8 cellular contexts compared by ENCODE assay signal in the genomic region with DNA sequence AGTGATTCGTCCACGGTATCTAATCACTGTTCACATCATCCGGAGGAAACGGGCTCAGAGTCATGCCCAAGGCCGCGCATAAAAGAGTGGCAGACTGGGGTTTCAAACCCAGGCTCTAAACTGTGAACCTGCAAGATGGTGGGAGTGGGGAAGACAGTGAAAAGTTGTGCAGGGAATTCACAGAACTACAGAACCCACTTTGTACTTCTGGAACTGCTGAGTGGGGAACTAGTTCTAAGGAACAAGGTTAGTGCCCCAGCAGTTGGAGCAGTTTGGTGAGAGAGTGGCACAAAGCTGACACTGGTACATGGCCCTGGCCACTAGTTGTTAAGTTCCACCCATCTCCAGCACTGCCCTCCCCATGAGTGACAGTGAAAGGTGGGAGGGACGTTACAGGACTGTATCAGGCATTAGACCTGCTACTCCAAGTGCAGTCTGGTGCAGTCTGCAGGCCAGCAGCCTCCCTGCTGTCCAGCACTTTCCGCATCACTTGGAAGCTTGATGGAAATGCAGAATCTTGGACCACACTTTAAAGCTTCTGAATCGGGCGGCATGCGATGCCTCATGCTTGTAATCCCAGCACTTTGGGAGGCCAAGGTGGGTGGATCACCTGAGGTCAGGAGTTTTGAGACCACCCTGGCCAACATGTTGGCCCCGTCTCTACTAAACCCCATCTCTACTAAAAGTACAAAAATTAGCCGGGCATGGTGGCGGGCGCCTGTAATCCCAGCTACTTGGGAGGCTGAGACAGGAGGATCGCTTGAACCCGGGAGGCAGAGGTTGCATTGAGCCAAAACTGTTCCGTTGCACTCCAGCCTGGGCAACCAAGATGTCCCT. TPM values are rescaled to one million over a fixed set of nuclear protein-coding genes. Genes with fewer than 3 reads are reported as not detected.
A peak's percentile ranks its signal among the peaks of the same experiment; 100 is the strongest.
DNase-seq lines count a peak whose midpoint lies in the region; FAIRE-seq lines count a peak whose summit lies in the region.

No MANE protein-coding gene starts in this region.

- peak; percentile 28 for DNase-seq in NCI-H2196 (lab: John Stamatoyannopoulos, UW; ENCODE audit: unreplicated experiment)
- no peak for DNase-seq in NCI-H2196 treated with DMSO at 0.1 percent for 48 hours (lab: John Stamatoyannopoulos, UW; ENCODE audit: unreplicated experiment)
- DNase-seq in NAMALWA (ENCODE audit: low spot score) = peak; percentile 62
- peak; percentile 57 for DNase-seq in activated CD4-positive, alpha-beta T cell treated with anti-CD3 and anti-CD28 coated beads, Interleukin-2, amount 10 ng/mL, durations not matched to agents 7 days and 5 days
- DNase-seq in epithelial cell of prostate (ENCODE audit: low read depth, low spot score) = no peak
- DNase-seq in urothelium cell line (ENCODE audit: low spot score) = peak; percentile 62
- DNase-seq in mesenteric fat pad (ENCODE audit: low spot score) = no peak

- peak overlapping the region; percentile 97 for H3K27ac Mint-ChIP-seq in activated CD4-positive, alpha-beta T cell treated with anti-CD3 and anti-CD28 coated beads, Interleukin-2, amount 10 ng/mL, durations not matched to agents 7 days and 5 days

- POLR2A ChIA-PET in activated CD4-positive, alpha-beta T cell treated with anti-CD3 and anti-CD28 coated beads, Interleukin-2, amount 10 ng/mL, durations not matched to agents 7 days and 5 days (lab: Charles Lee) = interaction anchor here (0.9 to 1.3 kb wide), 3 partner anchors 19 to 231 kb away, joined by 3 to 4 read pairs (median 3); no protein-coding TSS in a partner anchor

- peaks cover 4% of the 10 kb centered on the region for H3K36me3 Mint-ChIP-seq in activated CD4-positive, alpha-beta T cell treated with anti-CD3 and anti-CD28 coated beads, Interleukin-2, amount 10 ng/mL, durations not matched to agents 7 days and 5 days (ENCODE audit: low read depth)

- H3K27ac ChIP-seq in epithelial cell of prostate (peak overlapping the region; percentile 99), muscle layer of duodenum (ENCODE audit: low read length) (peak overlapping the region; percentile 100)

- peaks cover 0 to 4% of the 10 kb centered on the region in 2 donors for H3K36me3 ChIP-seq in muscle layer of duodenum (ENCODE audit: control insufficient read depth in 1 of 2, insufficient read depth in 2 of 2, low read length in 2 of 2)

- CTCF ChIA-PET in activated CD4-positive, alpha-beta T cell treated with anti-CD3 and anti-CD28 coated beads, Interleukin-2, amount 10 ng/mL, durations not matched to agents 7 days and 5 days (lab: Charles Lee) = interaction anchor here (0.6 to 3.8 kb wide), 25 partner anchors 9 to 250 kb away, joined by 3 to 29 read pairs (median 5); a partner anchor contains a TSS

- H3K9me3 ChIP-seq in muscle layer of duodenum (ENCODE audit: control insufficient read depth in 1 of 2, low read length in 2 of 2) = no peaks in the 10 kb centered on the region

- H3K4me3 Mint-ChIP-seq in activated CD4-positive, alpha-beta T cell treated with anti-CD3 and anti-CD28 coated beads, Interleukin-2, amount 10 ng/mL, durations not matched to agents 7 days and 5 days = peak overlapping the region; percentile 79

- H3K27me3 ChIP-seq in muscle layer of duodenum (ENCODE audit: low read depth, low read length) = no peaks in the 10 kb centered on the region

- H3K4me1 ChIP-seq in muscle layer of duodenum (ENCODE audit: control insufficient read depth in 1 of 2, insufficient read depth in 2 of 2, low read length in 2 of 2) = peaks cover 8 to 15% of the 10 kb centered on the region in 2 donors

- no peaks in the 10 kb centered on the region for H3K9me3 Mint-ChIP-seq in activated CD4-positive, alpha-beta T cell treated with anti-CD3 and anti-CD28 coated beads, Interleukin-2, amount 10 ng/mL, durations not matched to agents 7 days and 5 days

- peaks cover 67% of the 10 kb centered on the region for H3K4me1 Mint-ChIP-seq in activated CD4-positive, alpha-beta T cell treated with anti-CD3 and anti-CD28 coated beads, Interleukin-2, amount 10 ng/mL, durations not matched to agents 7 days and 5 days

- no peak for FAIRE-seq in urothelium cell line (lab: Jason Lieb, UNC)

- H3K27me3 Mint-ChIP-seq in activated CD4-positive, alpha-beta T cell treated with anti-CD3 and anti-CD28 coated beads, Interleukin-2, amount 10 ng/mL, durations not matched to agents 7 days and 5 days = no peaks in the 10 kb centered on the region

- H3K4me3 ChIP-seq in muscle layer of duodenum (ENCODE audit: low read depth in 1 of 2, low read length in 2 of 2) = peak overlapping the region; percentile 53 to 83

RNA-seq across cellular contexts. Expression of a gene that starts 47.3 kb away (rescaled TPM):
- 10 to 100 TPM; 26.0 to 27.9 TPM for total RNA-seq in activated CD4-positive, alpha-beta T cell treated with anti-CD3 and anti-CD28 coated beads, Interleukin-2, amount 10 ng/mL, durations not matched to agents 7 days and 5 days
- 10.9 TPM for total RNA-seq in mesenteric fat pad

RNA-seq across cellular contexts. Expression of a gene that starts 56.3 kb away (rescaled TPM):
- total RNA-seq in activated CD4-positive, alpha-beta T cell treated with anti-CD3 and anti-CD28 coated beads, Interleukin-2, amount 10 ng/mL, durations not matched to agents 7 days and 5 days = 100 to 1,000 TPM; 527 to 544 TPM
- total RNA-seq in mesenteric fat pad = 399 TPM

Comparison
In these comparisons a context has a peak if more than half of its experiments do, and no peak if none do; other contexts are left out.
1. DNase-seq: peak in NCI-H2196 (single experiment), NAMALWA (single experiment), activated CD4-positive, alpha-beta T cell treated with anti-CD3 and anti-CD28 coated beads, Interleukin-2, amount 10 ng/mL, durations not matched to agents 7 days and 5 days (single experiment) and urothelium cell line (single experiment); none in NCI-H2196 treated with DMSO at 0.1 percent for 48 hours (single experiment), epithelial cell of prostate (single experiment) and mesenteric fat pad (single experiment).